ENCODE assay signal across 10 cellular contexts in genomic region chr1:182766050-182766449, GRCh38.
"Had no signal": no experiment of that assay in that cellular context is flagged by ENCODE, and none has a peak within 500 bp of the region (broad histone marks: within the 10 kb centered on the region; RNA-seq: fewer than 3 reads in every experiment).

No MANE protein-coding gene starts in this region.

- H3K27ac Mint-ChIP-seq: GM23338, H9, HFFc6 had no signal

- DNase-seq: GM23248, GOT3, H7, H9, HCEC 1CT, HFFc6 had no signal

- H3K36me3 ChIP-seq: HAP-1 had no signal

- H3K4me3 Mint-ChIP-seq: GM23338, H9, HFFc6 had no signal

- H3K4me1 ChIP-seq: HAP-1 had no signal

- H3K9me3 Mint-ChIP-seq: HFFc6 had no signal

- H3K9ac ChIP-seq: GM23248 had no signal

- H3K9me3 ChIP-seq: HAP-1 had no signal

- H2AFZ ChIP-seq: GM23248 had no signal

- H3K4me2 ChIP-seq: GM23338 had no signal

- H3K27ac ChIP-seq: GM23248 had no signal

- ATAC-seq: GM23338, HCT116 had no signal

- H3K4me3 ChIP-seq: GM23248, GM23338, HAP-1 had no signal

- FAIRE-seq: H54 had no signal
